In the genomic region with DNA sequence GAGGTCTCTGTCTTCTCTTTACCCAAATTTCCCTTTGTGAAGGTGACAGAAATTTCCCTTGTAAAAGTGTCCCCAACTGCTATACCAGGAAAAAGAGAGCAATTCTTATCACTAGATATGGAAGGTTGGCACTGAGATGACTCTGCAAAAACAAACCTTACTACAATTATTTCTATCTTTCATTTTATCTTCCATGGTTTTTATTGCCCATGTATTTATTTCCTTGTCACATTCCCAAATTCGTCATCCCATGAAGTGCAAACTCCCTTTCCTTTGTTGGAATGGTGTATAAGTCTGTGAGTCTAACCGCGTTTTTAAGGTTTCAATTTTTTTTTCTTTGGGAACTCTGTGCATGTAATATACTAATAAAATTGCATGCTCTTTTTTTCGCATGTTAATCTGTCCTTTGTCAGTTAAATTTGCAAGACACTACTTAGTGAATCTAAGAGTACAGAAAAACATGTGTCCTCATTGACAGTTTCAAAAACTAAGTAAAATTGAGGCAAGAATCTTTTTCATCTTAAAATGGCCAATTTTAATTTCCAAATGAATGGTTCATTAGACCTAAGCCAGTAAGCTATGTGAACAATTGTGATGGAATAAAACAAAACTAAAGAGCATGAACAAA, we compare ENCODE assay signal across 1 cellular context.
TF ChIP-seq lines count a peak whose summit lies in the region.

No MANE protein-coding gene starts in this region.

TF ChIP-seq in GM23338, 12 proteins besides CTCF, POLR2A, EP300 and RAD21 (continued from another document):
- TF ChIP-seq, protein P1, sequence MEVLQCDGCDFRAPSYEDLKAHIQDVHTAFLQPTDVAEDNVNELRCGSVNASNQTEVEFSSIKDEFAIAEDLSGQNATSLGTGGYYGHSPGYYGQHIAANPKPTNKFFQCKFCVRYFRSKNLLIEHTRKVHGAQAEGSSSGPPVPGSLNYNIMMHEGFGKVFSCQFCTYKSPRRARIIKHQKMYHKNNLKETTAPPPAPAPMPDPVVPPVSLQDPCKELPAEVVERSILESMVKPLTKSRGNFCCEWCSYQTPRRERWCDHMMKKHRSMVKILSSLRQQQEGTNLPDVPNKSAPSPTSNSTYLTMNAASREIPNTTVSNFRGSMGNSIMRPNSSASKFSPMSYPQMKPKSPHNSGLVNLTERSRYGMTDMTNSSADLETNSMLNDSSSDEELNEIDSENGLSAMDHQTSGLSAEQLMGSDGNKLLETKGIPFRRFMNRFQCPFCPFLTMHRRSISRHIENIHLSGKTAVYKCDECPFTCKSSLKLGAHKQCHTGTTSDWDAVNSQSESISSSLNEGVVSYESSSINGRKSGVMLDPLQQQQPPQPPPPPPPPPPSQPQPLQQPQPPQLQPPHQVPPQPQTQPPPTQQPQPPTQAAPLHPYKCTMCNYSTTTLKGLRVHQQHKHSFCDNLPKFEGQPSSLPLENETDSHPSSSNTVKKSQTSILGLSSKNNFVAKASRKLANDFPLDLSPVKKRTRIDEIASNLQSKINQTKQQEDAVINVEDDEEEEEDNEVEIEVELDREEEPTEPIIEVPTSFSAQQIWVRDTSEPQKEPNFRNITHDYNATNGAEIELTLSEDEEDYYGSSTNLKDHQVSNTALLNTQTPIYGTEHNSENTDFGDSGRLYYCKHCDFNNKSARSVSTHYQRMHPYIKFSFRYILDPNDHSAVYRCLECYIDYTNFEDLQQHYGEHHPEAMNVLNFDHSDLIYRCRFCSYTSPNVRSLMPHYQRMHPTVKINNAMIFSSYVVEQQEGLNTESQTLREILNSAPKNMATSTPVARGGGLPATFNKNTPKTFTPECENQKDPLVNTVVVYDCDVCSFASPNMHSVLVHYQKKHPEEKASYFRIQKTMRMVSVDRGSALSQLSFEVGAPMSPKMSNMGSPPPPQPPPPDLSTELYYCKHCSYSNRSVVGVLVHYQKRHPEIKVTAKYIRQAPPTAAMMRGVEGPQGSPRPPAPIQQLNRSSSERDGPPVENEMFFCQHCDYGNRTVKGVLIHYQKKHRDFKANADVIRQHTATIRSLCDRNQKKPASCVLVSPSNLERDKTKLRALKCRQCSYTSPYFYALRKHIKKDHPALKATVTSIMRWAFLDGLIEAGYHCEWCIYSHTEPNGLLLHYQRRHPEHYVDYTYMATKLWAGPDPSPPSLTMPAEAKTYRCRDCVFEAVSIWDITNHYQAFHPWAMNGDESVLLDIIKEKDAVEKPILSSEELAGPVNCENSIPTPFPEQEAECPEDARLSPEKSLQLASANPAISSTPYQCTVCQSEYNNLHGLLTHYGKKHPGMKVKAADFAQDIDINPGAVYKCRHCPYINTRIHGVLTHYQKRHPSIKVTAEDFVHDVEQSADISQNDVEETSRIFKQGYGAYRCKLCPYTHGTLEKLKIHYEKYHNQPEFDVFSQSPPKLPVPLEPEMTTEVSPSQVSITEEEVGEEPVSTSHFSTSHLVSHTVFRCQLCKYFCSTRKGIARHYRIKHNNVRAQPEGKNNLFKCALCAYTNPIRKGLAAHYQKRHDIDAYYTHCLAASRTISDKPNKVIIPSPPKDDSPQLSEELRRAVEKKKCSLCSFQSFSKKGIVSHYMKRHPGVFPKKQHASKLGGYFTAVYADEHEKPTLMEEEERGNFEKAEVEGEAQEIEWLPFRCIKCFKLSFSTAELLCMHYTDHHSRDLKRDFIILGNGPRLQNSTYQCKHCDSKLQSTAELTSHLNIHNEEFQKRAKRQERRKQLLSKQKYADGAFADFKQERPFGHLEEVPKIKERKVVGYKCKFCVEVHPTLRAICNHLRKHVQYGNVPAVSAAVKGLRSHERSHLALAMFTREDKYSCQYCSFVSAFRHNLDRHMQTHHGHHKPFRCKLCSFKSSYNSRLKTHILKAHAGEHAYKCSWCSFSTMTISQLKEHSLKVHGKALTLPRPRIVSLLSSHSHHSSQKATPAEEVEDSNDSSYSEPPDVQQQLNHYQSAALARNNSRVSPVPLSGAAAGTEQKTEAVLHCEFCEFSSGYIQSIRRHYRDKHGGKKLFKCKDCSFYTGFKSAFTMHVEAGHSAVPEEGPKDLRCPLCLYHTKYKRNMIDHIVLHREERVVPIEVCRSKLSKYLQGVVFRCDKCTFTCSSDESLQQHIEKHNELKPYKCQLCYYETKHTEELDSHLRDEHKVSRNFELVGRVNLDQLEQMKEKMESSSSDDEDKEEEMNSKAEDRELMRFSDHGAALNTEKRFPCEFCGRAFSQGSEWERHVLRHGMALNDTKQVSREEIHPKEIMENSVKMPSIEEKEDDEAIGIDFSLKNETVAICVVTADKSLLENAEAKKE (CRISPR knock-in tag; IDR thresholded peaks at IDR 0.05) = no peak
- TF ChIP-seq, protein P2, sequence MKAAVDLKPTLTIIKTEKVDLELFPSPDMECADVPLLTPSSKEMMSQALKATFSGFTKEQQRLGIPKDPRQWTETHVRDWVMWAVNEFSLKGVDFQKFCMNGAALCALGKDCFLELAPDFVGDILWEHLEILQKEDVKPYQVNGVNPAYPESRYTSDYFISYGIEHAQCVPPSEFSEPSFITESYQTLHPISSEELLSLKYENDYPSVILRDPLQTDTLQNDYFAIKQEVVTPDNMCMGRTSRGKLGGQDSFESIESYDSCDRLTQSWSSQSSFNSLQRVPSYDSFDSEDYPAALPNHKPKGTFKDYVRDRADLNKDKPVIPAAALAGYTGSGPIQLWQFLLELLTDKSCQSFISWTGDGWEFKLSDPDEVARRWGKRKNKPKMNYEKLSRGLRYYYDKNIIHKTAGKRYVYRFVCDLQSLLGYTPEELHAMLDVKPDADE (IDR thresholded peaks at IDR 0.05) = no peak
- TF ChIP-seq EZH2phosphoT487 (IDR thresholded peaks at IDR 0.05; ENCODE audit: unreplicated experiment) (no peak), STAT1 (IDR thresholded peaks at IDR 0.05; ENCODE audit: unreplicated experiment) (no peak), JUNB (IDR thresholded peaks at IDR 0.05; ENCODE audit: unreplicated experiment) (no peak)
